2 cellular contexts compared by ENCODE assay signal in the genomic region with DNA sequence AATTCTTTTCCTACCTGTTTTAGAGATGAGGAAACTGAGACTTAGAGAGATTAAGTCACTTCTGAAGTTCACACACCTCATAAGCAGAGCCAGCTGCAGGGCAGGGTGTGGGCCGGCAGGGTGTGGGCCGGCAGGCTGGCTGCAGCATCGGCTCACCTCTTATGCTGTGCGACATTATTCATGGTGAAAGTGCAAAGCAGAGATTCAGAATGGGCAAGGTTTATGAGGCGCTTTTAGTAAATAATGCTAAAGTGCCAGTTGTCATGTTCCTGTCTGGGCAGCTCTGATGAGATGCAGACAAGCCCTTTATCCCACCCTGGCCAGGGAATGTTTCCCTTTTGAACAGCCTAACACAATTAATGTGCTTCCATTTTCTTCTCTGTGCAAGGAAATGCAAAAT.
TF ChIP-seq lines count a peak whose summit lies in the region.

No MANE protein-coding gene starts in this region.

TF ChIP-seq in A549, 52 proteins besides CTCF, POLR2A, EP300 and RAD21 (continued from another document):
- TF ChIP-seq, protein P1, sequence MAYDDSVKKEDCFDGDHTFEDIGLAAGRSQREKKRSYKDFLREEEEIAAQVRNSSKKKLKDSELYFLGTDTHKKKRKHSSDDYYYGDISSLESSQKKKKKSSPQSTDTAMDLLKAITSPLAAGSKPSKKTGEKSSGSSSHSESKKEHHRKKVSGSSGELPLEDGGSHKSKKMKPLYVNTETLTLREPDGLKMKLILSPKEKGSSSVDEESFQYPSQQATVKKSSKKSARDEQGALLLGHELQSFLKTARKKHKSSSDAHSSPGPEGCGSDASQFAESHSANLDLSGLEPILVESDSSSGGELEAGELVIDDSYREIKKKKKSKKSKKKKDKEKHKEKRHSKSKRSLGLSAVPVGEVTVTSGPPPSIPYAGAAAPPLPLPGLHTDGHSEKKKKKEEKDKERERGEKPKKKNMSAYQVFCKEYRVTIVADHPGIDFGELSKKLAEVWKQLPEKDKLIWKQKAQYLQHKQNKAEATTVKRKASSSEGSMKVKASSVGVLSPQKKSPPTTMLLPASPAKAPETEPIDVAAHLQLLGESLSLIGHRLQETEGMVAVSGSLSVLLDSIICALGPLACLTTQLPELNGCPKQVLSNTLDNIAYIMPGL (CRISPR knock-in tag; IDR thresholded peaks at IDR 0.05; ENCODE audit: borderline replicate concordance) = no peak
- TF ChIP-seq SMC3 (IDR thresholded peaks at IDR 0.05) = no peak
- TF ChIP-seq CHD4 (IDR thresholded peaks at IDR 0.05; ENCODE audit: borderline replicate concordance) = no peak
- TF ChIP-seq ZSCAN20 (CRISPR knock-in tag; IDR thresholded peaks at IDR 0.05) = no peak
- TF ChIP-seq JUNB (IDR thresholded peaks at IDR 0.05) = no peak
- no peak for TF ChIP-seq FOSB (CRISPR knock-in tag; IDR thresholded peaks at IDR 0.05)
- TF ChIP-seq POLR2AphosphoS2 (conservative IDR thresholded peaks at IDR 0.05; ENCODE audit: low read length) = no peak
- no peak for TF ChIP-seq EHF (CRISPR knock-in tag; IDR thresholded peaks at IDR 0.05)

TF ChIP-seq in K562, 482 proteins besides CTCF, POLR2A, EP300 and RAD21 (continued from another document):
- TF ChIP-seq, protein P2, sequence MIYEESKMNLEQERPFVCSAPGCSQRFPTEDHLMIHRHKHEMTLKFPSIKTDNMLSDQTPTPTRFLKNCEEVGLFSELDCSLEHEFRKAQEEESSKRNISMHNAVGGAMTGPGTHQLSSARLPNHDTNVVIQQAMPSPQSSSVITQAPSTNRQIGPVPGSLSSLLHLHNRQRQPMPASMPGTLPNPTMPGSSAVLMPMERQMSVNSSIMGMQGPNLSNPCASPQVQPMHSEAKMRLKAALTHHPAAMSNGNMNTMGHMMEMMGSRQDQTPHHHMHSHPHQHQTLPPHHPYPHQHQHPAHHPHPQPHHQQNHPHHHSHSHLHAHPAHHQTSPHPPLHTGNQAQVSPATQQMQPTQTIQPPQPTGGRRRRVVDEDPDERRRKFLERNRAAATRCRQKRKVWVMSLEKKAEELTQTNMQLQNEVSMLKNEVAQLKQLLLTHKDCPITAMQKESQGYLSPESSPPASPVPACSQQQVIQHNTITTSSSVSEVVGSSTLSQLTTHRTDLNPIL (CRISPR knock-in tag; IDR thresholded peaks at IDR 0.05) = no peak
- TF ChIP-seq, protein P3, sequence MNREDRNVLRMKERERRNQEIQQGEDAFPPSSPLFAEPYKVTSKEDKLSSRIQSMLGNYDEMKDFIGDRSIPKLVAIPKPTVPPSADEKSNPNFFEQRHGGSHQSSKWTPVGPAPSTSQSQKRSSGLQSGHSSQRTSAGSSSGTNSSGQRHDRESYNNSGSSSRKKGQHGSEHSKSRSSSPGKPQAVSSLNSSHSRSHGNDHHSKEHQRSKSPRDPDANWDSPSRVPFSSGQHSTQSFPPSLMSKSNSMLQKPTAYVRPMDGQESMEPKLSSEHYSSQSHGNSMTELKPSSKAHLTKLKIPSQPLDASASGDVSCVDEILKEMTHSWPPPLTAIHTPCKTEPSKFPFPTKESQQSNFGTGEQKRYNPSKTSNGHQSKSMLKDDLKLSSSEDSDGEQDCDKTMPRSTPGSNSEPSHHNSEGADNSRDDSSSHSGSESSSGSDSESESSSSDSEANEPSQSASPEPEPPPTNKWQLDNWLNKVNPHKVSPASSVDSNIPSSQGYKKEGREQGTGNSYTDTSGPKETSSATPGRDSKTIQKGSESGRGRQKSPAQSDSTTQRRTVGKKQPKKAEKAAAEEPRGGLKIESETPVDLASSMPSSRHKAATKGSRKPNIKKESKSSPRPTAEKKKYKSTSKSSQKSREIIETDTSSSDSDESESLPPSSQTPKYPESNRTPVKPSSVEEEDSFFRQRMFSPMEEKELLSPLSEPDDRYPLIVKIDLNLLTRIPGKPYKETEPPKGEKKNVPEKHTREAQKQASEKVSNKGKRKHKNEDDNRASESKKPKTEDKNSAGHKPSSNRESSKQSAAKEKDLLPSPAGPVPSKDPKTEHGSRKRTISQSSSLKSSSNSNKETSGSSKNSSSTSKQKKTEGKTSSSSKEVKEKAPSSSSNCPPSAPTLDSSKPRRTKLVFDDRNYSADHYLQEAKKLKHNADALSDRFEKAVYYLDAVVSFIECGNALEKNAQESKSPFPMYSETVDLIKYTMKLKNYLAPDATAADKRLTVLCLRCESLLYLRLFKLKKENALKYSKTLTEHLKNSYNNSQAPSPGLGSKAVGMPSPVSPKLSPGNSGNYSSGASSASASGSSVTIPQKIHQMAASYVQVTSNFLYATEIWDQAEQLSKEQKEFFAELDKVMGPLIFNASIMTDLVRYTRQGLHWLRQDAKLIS (CRISPR knock-in tag; IDR thresholded peaks at IDR 0.05) = no peak
- TF ChIP-seq FOXA1 (IDR thresholded peaks at IDR 0.05; ENCODE audit: borderline replicate concordance) = no peak
- TF ChIP-seq, protein P4, sequence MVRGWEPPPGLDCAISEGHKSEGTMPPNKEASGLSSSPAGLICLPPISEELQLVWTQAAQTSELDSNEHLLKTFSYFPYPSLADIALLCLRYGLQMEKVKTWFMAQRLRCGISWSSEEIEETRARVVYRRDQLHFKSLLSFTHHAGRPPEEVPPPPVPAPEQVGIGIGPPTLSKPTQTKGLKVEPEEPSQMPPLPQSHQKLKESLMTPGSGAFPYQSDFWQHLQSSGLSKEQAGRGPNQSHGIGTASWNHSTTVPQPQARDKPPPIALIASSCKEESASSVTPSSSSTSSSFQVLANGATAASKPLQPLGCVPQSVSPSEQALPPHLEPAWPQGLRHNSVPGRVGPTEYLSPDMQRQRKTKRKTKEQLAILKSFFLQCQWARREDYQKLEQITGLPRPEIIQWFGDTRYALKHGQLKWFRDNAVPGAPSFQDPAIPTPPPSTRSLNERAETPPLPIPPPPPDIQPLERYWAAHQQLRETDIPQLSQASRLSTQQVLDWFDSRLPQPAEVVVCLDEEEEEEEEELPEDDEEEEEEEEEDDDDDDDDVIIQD (CRISPR knock-in tag; IDR thresholded peaks at IDR 0.05) = no peak
- no peak for TF ChIP-seq MAFG (tag; conservative IDR thresholded peaks at IDR 0.05)
- TF ChIP-seq, protein P5, sequence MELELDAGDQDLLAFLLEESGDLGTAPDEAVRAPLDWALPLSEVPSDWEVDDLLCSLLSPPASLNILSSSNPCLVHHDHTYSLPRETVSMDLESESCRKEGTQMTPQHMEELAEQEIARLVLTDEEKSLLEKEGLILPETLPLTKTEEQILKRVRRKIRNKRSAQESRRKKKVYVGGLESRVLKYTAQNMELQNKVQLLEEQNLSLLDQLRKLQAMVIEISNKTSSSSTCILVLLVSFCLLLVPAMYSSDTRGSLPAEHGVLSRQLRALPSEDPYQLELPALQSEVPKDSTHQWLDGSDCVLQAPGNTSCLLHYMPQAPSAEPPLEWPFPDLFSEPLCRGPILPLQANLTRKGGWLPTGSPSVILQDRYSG (tag; conservative IDR thresholded peaks at IDR 0.05; ENCODE audit: low read depth) = no peak
- no peak for TF ChIP-seq POLR3G (IDR thresholded peaks at IDR 0.05; ENCODE audit: extremely low read depth, insufficient read length, insufficient replicate concordance)
- TF ChIP-seq MAFF (IDR thresholded peaks at IDR 0.05; ENCODE audit: low read length) = no peak
- TF ChIP-seq MIER1 (IDR thresholded peaks at IDR 0.05; ENCODE audit: low read depth) = no peak
- TF ChIP-seq SAFB (IDR thresholded peaks at IDR 0.05; ENCODE audit: borderline replicate concordance, low read depth, low read length) = no peak
- TF ChIP-seq ZBTB8A (IDR thresholded peaks at IDR 0.05; ENCODE audit: partially characterized antibody) = no peak
- TF ChIP-seq PHB2 (IDR thresholded peaks at IDR 0.05; ENCODE audit: low read depth) = no peak
- TF ChIP-seq LARP7 (IDR thresholded peaks at IDR 0.05) = no peak
- no peak for TF ChIP-seq CHCHD3 (CRISPR knock-in tag; IDR thresholded peaks at IDR 0.05)
- no peak for TF ChIP-seq HNRNPH1 (optimal IDR thresholded peaks at IDR 0.05; ENCODE audit: low read depth, low read length)
- no peak for TF ChIP-seq SETDB1 (IDR thresholded peaks at IDR 0.05; ENCODE audit: low read length)
- no peak for TF ChIP-seq TAF15 (IDR thresholded peaks at IDR 0.05; ENCODE audit: low read depth, low read length)
TF ChIP-seq in K562: peak in this region for 0.
